ENCODE assay signal across 24 cellular contexts in the genomic region with DNA sequence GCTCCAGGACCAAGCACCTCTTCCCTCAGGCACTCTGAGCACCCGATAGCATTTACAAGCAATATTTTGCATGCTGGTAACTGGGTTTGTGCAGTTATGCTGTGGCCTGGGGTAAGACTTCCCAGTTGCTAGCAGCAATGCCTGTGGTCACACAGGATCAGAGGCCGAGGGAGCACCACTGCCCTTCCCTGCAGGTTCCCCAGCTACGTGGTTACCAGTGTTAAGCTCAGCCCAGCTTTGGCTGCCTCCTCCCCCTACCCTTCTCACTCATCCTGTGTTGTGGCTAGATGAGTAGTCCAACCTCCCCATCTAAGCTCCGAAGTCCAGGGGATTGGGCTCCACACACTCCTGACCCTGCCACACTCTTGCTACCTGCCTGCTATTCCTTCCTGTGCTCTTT.
DNase-seq lines count a peak whose midpoint lies in the region; ATAC-seq, FAIRE-seq and TF ChIP-seq lines count a peak whose summit lies in the region.
"Had no signal": no experiment of that assay in that cellular context is flagged by ENCODE, and none has a peak within 500 bp of the region (broad histone marks: within the 10 kb centered on the region; RNA-seq: fewer than 3 reads in every experiment).

No MANE protein-coding gene starts in this region.

- CTCF ChIA-PET in CD8-positive, alpha-beta T cell (lab: Charles Lee), result no interaction called here

- H2AFZ ChIP-seq in osteoblast (ENCODE audit: low read length), result no peak overlapping the region

- no peaks in the 10 kb centered on the region for H3K27me3 ChIP-seq in BLaER1 treated with 17β-estradiol and CSF1 and Interleukin-3, amounts not matched to agents 10 nM and 100 nM
- no peaks in the 10 kb centered on the region for H3K27me3 ChIP-seq in osteoblast (ENCODE audit: insufficient read depth, low read length)
- H3K27me3 ChIP-seq in CD8-positive, alpha-beta T cell (ENCODE audit: insufficient read depth, low read length), result no peaks in the 10 kb centered on the region

- H3K4me3 ChIP-seq in BLaER1 treated with 17β-estradiol and CSF1 and Interleukin-3, amounts not matched to agents 10 nM and 100 nM, result no peak overlapping the region
- no peak overlapping the region for H3K4me3 ChIP-seq in osteoblast (ENCODE audit: insufficient read depth, low read length)
- no peak overlapping the region for H3K4me3 ChIP-seq in CD8-positive, alpha-beta T cell (ENCODE audit: low read depth, low read length)

- H3K4me1 Mint-ChIP-seq in glutamatergic neuron (ENCODE audit: low read depth, unreplicated experiment), result peaks cover 23% of the 10 kb centered on the region
- no peaks in the 10 kb centered on the region for H3K4me1 Mint-ChIP-seq in CD8-positive, alpha-beta T cell (ENCODE audit: low read depth)
- H3K4me1 Mint-ChIP-seq: CD4-positive, alpha-beta memory T cell had no signal

- H3K27ac ChIP-seq in BLaER1 treated with 17β-estradiol and CSF1 and Interleukin-3, amounts not matched to agents 10 nM and 100 nM, result peak overlapping the region in 4 of 11 experiments; percentile 3 to 39 (median 8); a peak in 3 of 22 replicates
- no peak overlapping the region for H3K27ac ChIP-seq in osteoblast (ENCODE audit: low read depth, low read length)
- H3K27ac ChIP-seq in CD8-positive, alpha-beta T cell (ENCODE audit: low read depth, low read length), result no peak overlapping the region

- H3K79me2 ChIP-seq in osteoblast (ENCODE audit: insufficient read depth, low read length), result no peaks in the 10 kb centered on the region

- no peak for ATAC-seq in CD8-positive, alpha-beta T cell
- ATAC-seq: PC-3 had no signal

- H4K20me1 ChIP-seq in BLaER1 treated with 17β-estradiol and CSF1 and Interleukin-3, amounts not matched to agents 10 nM and 100 nM, result no peaks in the 10 kb centered on the region
- no peaks in the 10 kb centered on the region for H4K20me1 ChIP-seq in osteoblast (ENCODE audit: insufficient read depth, low read length)

- H3K9ac ChIP-seq in BLaER1 treated with 17β-estradiol and CSF1 and Interleukin-3, amounts not matched to agents 10 nM and 100 nM, result peak overlapping the region in 2 of 11 experiments; percentile 1 to 26; a peak in 3 of 22 replicates
- H3K9ac ChIP-seq: SK-N-SH had no signal

- peaks cover 6% of the 10 kb centered on the region for H3K27me3 Mint-ChIP-seq in glutamatergic neuron (ENCODE audit: unreplicated experiment)
- no peaks in the 10 kb centered on the region for H3K27me3 Mint-ChIP-seq in CD8-positive, alpha-beta T cell (ENCODE audit: low read depth)

- no peaks in the 10 kb centered on the region for H3K36me3 ChIP-seq in BLaER1 treated with 17β-estradiol and CSF1 and Interleukin-3, amounts not matched to agents 10 nM and 100 nM
- H3K36me3 ChIP-seq in osteoblast (ENCODE audit: insufficient read depth, low read length), result no peaks in the 10 kb centered on the region
- H3K36me3 ChIP-seq in CD8-positive, alpha-beta T cell (ENCODE audit: insufficient read depth, low read length), result no peaks in the 10 kb centered on the region

- H3K4me1 ChIP-seq in BLaER1 treated with 17β-estradiol and CSF1 and Interleukin-3, amounts not matched to agents 10 nM and 100 nM, result peaks cover 6 to 83% (median 69%) of the 10 kb centered on the region in 10 experiments; a peak in 19 of 20 replicates
- H3K4me1 ChIP-seq in osteoblast (ENCODE audit: insufficient read depth, low read length), result no peaks in the 10 kb centered on the region
- H3K4me1 ChIP-seq in CD8-positive, alpha-beta T cell (ENCODE audit: insufficient read depth, low read length), result no peaks in the 10 kb centered on the region
- H3K4me1 ChIP-seq: Caco-2 had no signal

- H3K36me3 Mint-ChIP-seq in glutamatergic neuron (ENCODE audit: unreplicated experiment), result no peaks in the 10 kb centered on the region
- H3K36me3 Mint-ChIP-seq in CD8-positive, alpha-beta T cell, result no peaks in the 10 kb centered on the region
- H3K36me3 Mint-ChIP-seq: CD4-positive, alpha-beta memory T cell had no signal

- DNase-seq in M059J (ENCODE audit: low read depth) (peak; percentile 77), glutamatergic neuron (no peak), osteoblast (ENCODE audit: insufficient read length, low spot score, missing footprints) (peak; percentile 51), NCI-H2171 treated with DMSO at 0.1 percent for 48 hours (lab: John Stamatoyannopoulos, UW) (no peak), frontal cortex (ENCODE audit: low spot score in 2 of 2) (no peak), H54 (ENCODE audit: insufficient read length, low spot score) (no peak)
- DNase-seq in CD8-positive, alpha-beta T cell, result no peak
- DNase-seq: C1 segment of cervical spinal cord; Caco-2; CD4-positive, alpha-beta memory T cell; DMS79; H7; KBM-7; NCI-H1092 treated with DMSO at 0.1 percent for 48 hours; NCI-H1436; NCI-H187; NCI-H524; NCI-H748 treated with DMSO at 0.1 percent for 48 hours; PC-3; SK-N-SH; SW 1271 had no signal

- no peaks in the 10 kb centered on the region for H3K9me3 ChIP-seq in BLaER1 treated with 17β-estradiol and CSF1 and Interleukin-3, amounts not matched to agents 10 nM and 100 nM (replicated peaks in 1 of 11)
- no peaks in the 10 kb centered on the region for H3K9me3 ChIP-seq in osteoblast (ENCODE audit: low read depth, low read length)
- H3K9me3 ChIP-seq in CD8-positive, alpha-beta T cell (ENCODE audit: low read length), result no peaks in the 10 kb centered on the region
- H3K9me3 ChIP-seq: Caco-2, SK-N-SH had no signal

- H3K9me3 Mint-ChIP-seq in glutamatergic neuron (ENCODE audit: unreplicated experiment), result peaks cover 3% of the 10 kb centered on the region
- no peaks in the 10 kb centered on the region for H3K9me3 Mint-ChIP-seq in CD8-positive, alpha-beta T cell

- POLR2A ChIA-PET in CD8-positive, alpha-beta T cell (lab: Charles Lee), result no interaction called here

- intact Hi-C loops in CD8-positive, alpha-beta T cell (cut with DNase I, micrococcal nuclease), result no loop called here

- H3K27ac Mint-ChIP-seq in glutamatergic neuron (ENCODE audit: unreplicated experiment), result no peak overlapping the region
- H3K27ac Mint-ChIP-seq in CD8-positive, alpha-beta T cell, result no peak overlapping the region
- H3K27ac Mint-ChIP-seq: CD4-positive, alpha-beta memory T cell had no signal

- peak overlapping the region; percentile 3 to 92 (median 76); a peak in 21 of 22 replicates for H3K4me2 ChIP-seq in BLaER1 treated with 17β-estradiol and CSF1 and Interleukin-3, amounts not matched to agents 10 nM and 100 nM
- no peak overlapping the region for H3K4me2 ChIP-seq in osteoblast (ENCODE audit: insufficient read depth, low read length)
- H3K4me2 ChIP-seq: SK-N-SH had no signal

- peak overlapping the region; percentile 6 for H3K4me3 Mint-ChIP-seq in glutamatergic neuron (ENCODE audit: unreplicated experiment)
- H3K4me3 Mint-ChIP-seq in CD8-positive, alpha-beta T cell, result no peak overlapping the region
- H3K4me3 Mint-ChIP-seq: CD4-positive, alpha-beta memory T cell had no signal

- FAIRE-seq in frontal cortex (lab: Jason Lieb, UNC), result no peak
- FAIRE-seq in H54 (lab: Jason Lieb, UNC), result no peak
- FAIRE-seq: GM19239, HTR-8/SVneo had no signal

- no peak for TF ChIP-seq CTCF in glutamatergic neuron (IDR thresholded peaks at IDR 0.05; ENCODE audit: partially characterized antibody, unreplicated experiment)
- no peak for TF ChIP-seq CTCF in osteoblast (IDR thresholded peaks at IDR 0.05; ENCODE audit: extremely low read depth, low read depth, low read length)
- no peak for TF ChIP-seq CTCF in CD8-positive, alpha-beta T cell (IDR thresholded peaks at IDR 0.05)

- no peak for TF ChIP-seq POLR2A in H54 (IDR thresholded peaks at IDR 0.05; ENCODE audit: low read depth, low read length)

Comparison
In these comparisons a context has a peak if more than half of its experiments do, and no peak if none do; other contexts are left out.
1. DNase-seq: peak in M059J (single experiment) and osteoblast (single experiment); none in glutamatergic neuron (single experiment), NCI-H2171 treated with DMSO at 0.1 percent for 48 hours (single experiment), CD8-positive, alpha-beta T cell (0 of 7), frontal cortex (0 of 2) and H54 (single experiment).